22 cellular contexts compared by ENCODE assay signal in genomic region chr7:105321754-105322455, GRCh38.
"Had no signal": no experiment of that assay in that cellular context is flagged by ENCODE, and none has a peak within 500 bp of the region (broad histone marks: within the 10 kb centered on the region; RNA-seq: fewer than 3 reads in every experiment).

No MANE protein-coding gene starts in this region.

- H3K36me3 ChIP-seq: SJSA1 had no signal

- H3K4me3 ChIP-seq: SJSA1, SK-N-MC had no signal

- H3K27me3 Mint-ChIP-seq: IgD-negative memory B cell had no signal

- H3K4me1 ChIP-seq: SJSA1 had no signal

- H3K27me3 ChIP-seq: SJSA1 had no signal

- H3K9me3 Mint-ChIP-seq: IgD-negative memory B cell had no signal

- H3K9me3 ChIP-seq: SJSA1 had no signal

- H3K27ac ChIP-seq: HL-60, SJSA1, SK-N-MC had no signal

- DNase-seq: KBM-7, MV-4-11, NCI-H1048, NCI-H1105 treated with DMSO at 0.1 percent for 48 hours, NCI-H1417 treated with DMSO at 0.1 percent for 48 hours, NCI-H146, NCI-H1694 treated with DMSO at 0.1 percent for 48 hours, NCI-H1930, NCI-H2081, NCI-H2171, NCI-H226, NCI-H510A, NCI-H524 treated with DMSO at 0.1 percent for 48 hours, NCI-H69, NCI-H774, Right ventricle myocardium superior, RPMI8226, SIG-M5 had no signal
